ENCODE assay signal across 26 cellular contexts in the genomic region with DNA sequence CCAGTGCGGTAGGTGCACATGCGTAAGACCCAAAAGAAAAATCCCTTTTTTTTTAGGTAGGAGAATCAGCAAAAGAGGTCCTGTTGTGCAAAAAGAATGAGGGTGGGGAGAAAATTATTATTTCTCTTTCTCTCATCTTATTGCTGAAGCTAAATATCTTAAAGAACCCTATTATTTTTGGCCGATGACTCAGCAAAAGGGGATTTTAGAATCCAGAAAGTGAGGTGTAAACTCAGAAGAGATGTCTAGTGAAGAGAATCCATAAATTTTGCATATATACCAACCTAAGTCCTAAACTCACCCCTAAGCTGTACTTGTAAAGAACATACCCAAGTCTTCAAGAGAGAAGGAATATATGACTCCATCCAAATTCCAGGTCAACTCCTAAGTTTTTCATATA.
"Had no signal": no experiment of that assay in that cellular context is flagged by ENCODE, and none has a peak within 500 bp of the region (broad histone marks: within the 10 kb centered on the region; RNA-seq: fewer than 3 reads in every experiment).

No MANE protein-coding gene starts in this region.

- H3K36me3 Mint-ChIP-seq: activated naive CD4-positive, alpha-beta T cell treated with anti-CD3 and anti-CD28 coated beads, Interleukin-2, amount 50 U/mL, for 24 hours; activated naive CD8-positive, alpha-beta T cell treated with anti-CD3 and anti-CD28 coated beads for 36 hours had no signal

- H3K4me3 Mint-ChIP-seq: activated CD4-positive, alpha-beta T cell treated with anti-CD3 and anti-CD28 coated beads, Interleukin-2, amount 10 ng/mL, durations not matched to agents 7 days and 5 days; activated CD8-positive, alpha-beta T cell treated with anti-CD3 and anti-CD28 coated beads for 36 hours; activated naive CD4-positive, alpha-beta T cell treated with anti-CD3 and anti-CD28 coated beads for 36 hours; activated naive CD4-positive, alpha-beta T cell treated with anti-CD3 and anti-CD28 coated beads, Interleukin-2, amount 50 U/mL, for 24 hours; activated naive CD8-positive, alpha-beta T cell treated with anti-CD3 and anti-CD28 coated beads for 36 hours; activated naive CD8-positive, alpha-beta T cell treated with anti-CD3 and anti-CD28 coated beads, Interleukin-2, amount 50 U/mL, for 24 hours; activated T-cell treated with anti-CD3 and anti-CD28 coated beads, Interleukin-2, amount 50 U/mL, for 4 hours; activated T-helper 17 cell treated with anti-CD3 and anti-CD28 coated beads, Interleukin-2, amount 50 U/mL, for 72 hours had no signal

- H3K36me3 ChIP-seq: adrenal gland had no signal

- H3K9me3 ChIP-seq: adrenal gland, body of pancreas had no signal

- FAIRE-seq: colon, frontal cortex had no signal

- H3K27ac ChIP-seq: adrenal gland, body of pancreas had no signal

- H3K4me1 Mint-ChIP-seq: activated CD4-positive, alpha-beta T cell treated with anti-CD3 and anti-CD28 coated beads, Interleukin-2, amount 10 ng/mL, durations not matched to agents 7 days and 5 days; activated naive CD4-positive, alpha-beta T cell treated with anti-CD3 and anti-CD28 coated beads, Interleukin-2, amount 50 U/mL, for 24 hours; activated naive CD8-positive, alpha-beta T cell treated with anti-CD3 and anti-CD28 coated beads for 36 hours; activated naive CD8-positive, alpha-beta T cell treated with anti-CD3 and anti-CD28 coated beads, Interleukin-2, amount 50 U/mL, for 24 hours; activated T-helper 17 cell treated with anti-CD3 and anti-CD28 coated beads, Interleukin-2, amount 50 U/mL, for 72 hours had no signal

- ATAC-seq: activated CD8-positive, alpha-beta T cell treated with anti-CD3 and anti-CD28 coated beads for 36 hours; activated naive CD8-positive, alpha-beta T cell treated with anti-CD3 and anti-CD28 coated beads, Interleukin-2, amount 50 U/mL, for 24 hours; activated T-cell treated with anti-CD3 and anti-CD28 coated beads, Interleukin-2, amount 50 U/mL, for 4 hours; activated T-helper 17 cell treated with anti-CD3 and anti-CD28 coated beads, Interleukin-2, amount 50 U/mL, for 72 hours; body of pancreas; esophagus mucosa had no signal

- H3K4me1 ChIP-seq: adrenal gland, body of pancreas had no signal

- H3K27me3 ChIP-seq: adrenal gland, body of pancreas had no signal

- H3K27ac Mint-ChIP-seq: activated CD4-positive, alpha-beta T cell treated with anti-CD3 and anti-CD28 coated beads, Interleukin-2, amount 10 ng/mL, durations not matched to agents 7 days and 5 days; activated CD8-positive, alpha-beta T cell treated with anti-CD3 and anti-CD28 coated beads for 36 hours; activated naive CD4-positive, alpha-beta T cell treated with anti-CD3 and anti-CD28 coated beads for 36 hours; activated naive CD4-positive, alpha-beta T cell treated with anti-CD3 and anti-CD28 coated beads, Interleukin-2, amount 50 U/mL, for 24 hours; activated naive CD8-positive, alpha-beta T cell treated with anti-CD3 and anti-CD28 coated beads for 36 hours; activated naive CD8-positive, alpha-beta T cell treated with anti-CD3 and anti-CD28 coated beads, Interleukin-2, amount 50 U/mL, for 24 hours; activated T-helper 17 cell treated with anti-CD3 and anti-CD28 coated beads, Interleukin-2, amount 50 U/mL, for 72 hours had no signal

- H3K4me3 ChIP-seq: adrenal gland, body of pancreas had no signal

- DNase-seq: activated CD4-positive, alpha-beta T cell treated with anti-CD3 and anti-CD28 coated beads for 1 hour; activated CD4-positive, alpha-beta T cell treated with anti-CD3 and anti-CD28 coated beads for 4 hours; activated CD4-positive, alpha-beta T cell treated with anti-CD3 and anti-CD28 coated beads, Interleukin-2, amount 10 ng/mL, durations not matched to agents 7 days and 5 days; activated CD4-positive, alpha-beta T cell treated with anti-CD3 and anti-CD28 coated beads, Interleukin-2, amount 50 U/mL, for 4 hours; activated CD8-positive, alpha-beta memory T cell treated with anti-CD3 and anti-CD28 coated beads for 24 hours; activated CD8-positive, alpha-beta T cell treated with anti-CD3 and anti-CD28 coated beads for 36 hours; activated effector memory CD4-positive, alpha-beta T cell treated with anti-CD3 and anti-CD28 coated beads, Interleukin-2, amount 50 U/mL, for 16 hours; activated naive CD4-positive, alpha-beta T cell treated with anti-CD3 and anti-CD28 coated beads for 36 hours; activated naive CD8-positive, alpha-beta T cell treated with anti-CD3 and anti-CD28 coated beads for 36 hours; activated naive CD8-positive, alpha-beta T cell treated with anti-CD3 and anti-CD28 coated beads, Interleukin-2, amount 50 U/mL, for 24 hours; activated T-cell treated with anti-CD3 and anti-CD28 coated beads, Interleukin-2, amount 50 U/mL, for 4 hours; adrenal gland; amygdala; aorta; body of pancreas; caudate nucleus; cortex of kidney; effector CD8-positive, alpha-beta T cell; foreskin fibroblast; head of caudate nucleus; T-helper 2 cell had no signal

- H3K27me3 Mint-ChIP-seq: activated CD4-positive, alpha-beta T cell treated with anti-CD3 and anti-CD28 coated beads, Interleukin-2, amount 10 ng/mL, durations not matched to agents 7 days and 5 days; activated CD8-positive, alpha-beta T cell treated with anti-CD3 and anti-CD28 coated beads for 36 hours; activated naive CD4-positive, alpha-beta T cell treated with anti-CD3 and anti-CD28 coated beads, Interleukin-2, amount 50 U/mL, for 24 hours; activated naive CD8-positive, alpha-beta T cell treated with anti-CD3 and anti-CD28 coated beads for 36 hours; activated naive CD8-positive, alpha-beta T cell treated with anti-CD3 and anti-CD28 coated beads, Interleukin-2, amount 50 U/mL, for 24 hours; activated T-helper 17 cell treated with anti-CD3 and anti-CD28 coated beads, Interleukin-2, amount 50 U/mL, for 72 hours had no signal
